1 cellular context compared by ENCODE assay signal in the genomic region with DNA sequence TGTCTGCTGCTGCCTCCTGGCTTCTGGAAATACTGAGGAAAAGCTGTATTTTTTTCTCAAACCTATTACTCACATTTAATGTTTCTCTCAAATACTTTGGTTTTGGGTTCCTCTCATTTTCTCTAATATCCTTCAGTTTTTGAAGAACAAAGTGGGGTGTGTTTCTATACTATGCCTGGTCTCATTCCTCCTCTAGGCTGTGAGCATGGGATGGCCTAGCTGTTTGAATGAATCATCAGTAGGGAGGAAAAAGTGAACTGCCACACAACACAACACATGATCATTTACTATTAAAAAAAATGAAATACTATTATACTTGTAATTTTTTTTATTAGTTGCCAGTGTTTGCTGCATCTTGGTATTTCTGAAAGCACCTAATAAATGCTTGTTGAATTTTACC.
TF ChIP-seq lines count a peak whose summit lies in the region.

No MANE protein-coding gene starts in this region.

TF ChIP-seq in endothelial cell of umbilical vein, 7 proteins besides CTCF, POLR2A, EP300 and RAD21:
- peak; percentile 5 for TF ChIP-seq FOS (IDR thresholded peaks at IDR 0.05; ENCODE audit: borderline replicate concordance, insufficient read depth, low read length)
- TF ChIP-seq, protein P1, sequence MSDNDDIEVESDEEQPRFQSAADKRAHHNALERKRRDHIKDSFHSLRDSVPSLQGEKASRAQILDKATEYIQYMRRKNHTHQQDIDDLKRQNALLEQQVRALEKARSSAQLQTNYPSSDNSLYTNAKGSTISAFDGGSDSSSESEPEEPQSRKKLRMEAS (IDR thresholded peaks at IDR 0.05; ENCODE audit: insufficient read depth, insufficient read length): no peak
TF ChIP-seq in endothelial cell of umbilical vein: peak in this region for 1.
